In genomic region chr2:39682078-39682477, GRCh38 we compare ENCODE assay signal across 20 cellular contexts. TPM values are rescaled to one million over a fixed set of nuclear protein-coding genes. Genes with fewer than 3 reads are reported as not detected.
"Had no signal": no experiment of that assay in that cellular context is flagged by ENCODE, and none has a peak within 500 bp of the region (broad histone marks: within the 10 kb centered on the region; RNA-seq: fewer than 3 reads in every experiment).

No MANE protein-coding gene starts in this region.

- H3K4me1 ChIP-seq: testis, transverse colon had no signal

- H3K4me3 ChIP-seq: coronary artery, ovary, testis, transverse colon had no signal

- H3K27me3 ChIP-seq: ovary, testis, transverse colon had no signal

- DNase-seq: activated CD4-positive, alpha-beta T cell treated with anti-CD3 and anti-CD28 coated beads for 36 hours; activated CD4-positive, CD25-positive, alpha-beta regulatory T cell; activated CD8-positive, alpha-beta memory T cell treated with anti-CD3 and anti-CD28 coated beads, Interleukin-2, amount 10 ng/mL, durations not matched to agents 7 days and 5 days; activated CD8-positive, alpha-beta T cell treated with anti-CD3 and anti-CD28 coated beads, Interleukin-2, amount 10 ng/mL, durations not matched to agents 7 days and 5 days; activated naive CD4-positive, alpha-beta T cell; activated T-cell treated with anti-CD3 and anti-CD28 coated beads, Interleukin-2, amount 50 U/mL, for 48 hours; anterior cingulate cortex; foreskin fibroblast; head of caudate nucleus; hippocampal formation; left cardiac atrium; naive thymus-derived CD4-positive, alpha-beta T cell; ovary; stimulated activated CD4-positive, alpha-beta T cell treated with anti-CD3 and anti-CD28 coated beads, Interleukin-2, amount 100 ng/mL, for 48 hours; stimulated activated naive CD4-positive, alpha-beta T cell treated with Interleukin-2 at 50 U/mL for 16 hours; testis; transverse colon had no signal

- ATAC-seq: activated CD4-positive, alpha-beta T cell treated with anti-CD3 and anti-CD28 coated beads for 36 hours; activated CD8-positive, alpha-beta memory T cell treated with anti-CD3 and anti-CD28 coated beads, Interleukin-2, amount 10 ng/mL, durations not matched to agents 7 days and 5 days; activated CD8-positive, alpha-beta T cell treated with anti-CD3 and anti-CD28 coated beads, Interleukin-2, amount 10 ng/mL, durations not matched to agents 7 days and 5 days; activated naive CD4-positive, alpha-beta T cell treated with anti-CD3 and anti-CD28 coated beads, Interleukin-2, amount 50 U/mL, for 72 hours; esophagus mucosa; naive thymus-derived CD4-positive, alpha-beta T cell had no signal

- H3K27ac ChIP-seq: coronary artery, ovary, testis, transverse colon had no signal

- H3K9me3 ChIP-seq: ovary, testis, transverse colon had no signal

RNA-seq across cellular contexts. Expression of gene TMEM178A, which starts 16.4 kb away (rescaled TPM):
- total RNA-seq: activated CD8-positive, alpha-beta memory T cell treated with anti-CD3 and anti-CD28 coated beads, Interleukin-2, amount 10 ng/mL, durations not matched to agents 7 days and 5 days; activated CD8-positive, alpha-beta T cell treated with anti-CD3 and anti-CD28 coated beads, Interleukin-2, amount 10 ng/mL, durations not matched to agents 7 days and 5 days had no signal
- polyA plus RNA-seq: naive thymus-derived CD4-positive, alpha-beta T cell had no signal
